1 cellular context compared by ENCODE assay signal in genomic region chr1:1142844-1143243, GRCh38.
TF ChIP-seq lines count a peak whose summit lies in the region.

No MANE protein-coding gene starts in this region.

TF ChIP-seq in K562, 482 proteins besides CTCF, POLR2A, EP300 and RAD21:
- TF ChIP-seq ZNF740 (CRISPR knock-in tag; IDR thresholded peaks at IDR 0.05) (peak; percentile 70; the same call in 1 of the 2 replicates), ZNF740 (tag; IDR thresholded peaks at IDR 0.05) (no peak), L3MBTL2 (IDR thresholded peaks at IDR 0.05) (peak; percentile 43; the same call in 1 of the 2 replicates), RBFOX2 (IDR thresholded peaks at IDR 0.05; ENCODE audit: low read depth, low read length) (0 out of 2 replicates have a peak, but pooled peaks have one; percentile 22), E2F6 (IDR thresholded peaks at IDR 0.05; ENCODE audit: borderline replicate concordance in 1 of 2, extremely low read depth in 1 of 2, insufficient read depth in 1 of 2, insufficient read length in 1 of 2, low read depth in 1 of 2, low read length in 1 of 2, poor library complexity in 1 of 2, severe bottlenecking in 1 of 2) (peak in 1 of 2 experiments; percentile 75), ZNF224 (CRISPR knock-in tag; IDR thresholded peaks at IDR 0.05) (no peak), MAX (CRISPR knock-in tag; IDR thresholded peaks at IDR 0.05) (peak; percentile 47; the same call in 1 of the 2 replicates), CTCFL (IDR thresholded peaks at IDR 0.05; ENCODE audit: borderline replicate concordance, insufficient read depth, low read depth, low read length, poor library complexity, severe bottlenecking) (no peak), MGA (IDR thresholded peaks at IDR 0.05) (0 out of 2 replicates have a peak, but pooled peaks have one; percentile 18), NCOR1 (IDR thresholded peaks at IDR 0.05) (no peak)
